ENCODE assay signal across 14 cellular contexts in genomic region chr15:100591835-100592234, GRCh38.
"Had no signal": no experiment of that assay in that cellular context is flagged by ENCODE, and none has a peak within 500 bp of the region (broad histone marks: within the 10 kb centered on the region; RNA-seq: fewer than 3 reads in every experiment).

No MANE protein-coding gene starts in this region.

- H3K4me3 Mint-ChIP-seq: activated naive CD4-positive, alpha-beta T cell treated with anti-CD3 and anti-CD28 coated beads, Interleukin-2, amount 10 ng/mL, durations not matched to agents 7 days and 5 days; immature natural killer cell; type B pancreatic cell had no signal

- H3K27ac Mint-ChIP-seq: immature natural killer cell, type B pancreatic cell had no signal

- ATAC-seq: gastroesophageal sphincter had no signal

- H3K27me3 Mint-ChIP-seq: activated naive CD4-positive, alpha-beta T cell treated with anti-CD3 and anti-CD28 coated beads, Interleukin-2, amount 10 ng/mL, durations not matched to agents 7 days and 5 days; type B pancreatic cell had no signal

- H3K9me3 Mint-ChIP-seq: immature natural killer cell, type B pancreatic cell had no signal

- DNase-seq: activated CD8-positive, alpha-beta memory T cell treated with anti-CD3 and anti-CD28 coated beads, Interleukin-2, amount 50 U/mL, for 4 hours; activated naive CD4-positive, alpha-beta T cell treated with anti-CD3 and anti-CD28 coated beads, Interleukin-2, amount 10 ng/mL, durations not matched to agents 7 days and 5 days; amygdala; dermis blood vessel endothelial cell; effector memory CD4-positive, alpha-beta T cell; immature natural killer cell; kidney glomerular epithelial cell; left ventricle myocardium inferior; SK-N-SH; stimulated activated CD4-positive, alpha-beta T cell treated with anti-CD3 and anti-CD28 coated beads, Interleukin-12 subunit alpha, Interleukin-12 subunit beta, amount 100 ng/mL, for 4 hours; stimulated activated CD4-positive, alpha-beta T cell treated with anti-CD3 and anti-CD28 coated beads, Interleukin-1b, Interleukin-23, amount 100 ng/mL, for 48 hours; stomach had no signal
